In the genomic region with DNA sequence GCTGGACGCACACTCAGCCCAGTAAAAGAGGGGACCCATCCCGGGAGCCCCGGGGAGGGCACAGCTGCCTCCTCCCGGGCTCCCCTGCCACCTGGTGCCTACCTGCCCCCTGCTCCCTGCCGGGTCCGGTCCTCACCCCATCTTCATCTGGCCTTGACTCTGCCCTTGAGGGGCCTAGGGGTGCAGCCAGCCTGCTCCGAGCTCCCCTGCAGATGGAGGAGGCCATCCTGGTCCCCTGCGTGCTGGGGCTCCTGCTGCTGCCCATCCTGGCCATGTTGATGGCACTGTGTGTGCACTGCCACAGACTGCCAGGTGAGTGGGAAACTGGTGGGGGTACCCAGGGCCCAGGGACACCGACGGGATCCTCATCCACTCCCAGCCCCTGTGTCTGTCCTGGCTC, we compare ENCODE assay signal across 14 cellular contexts. TPM values are rescaled to one million over a fixed set of nuclear protein-coding genes. Genes with fewer than 3 reads are reported as not detected.
DNase-seq lines count a peak whose midpoint lies in the region; ATAC-seq and TF ChIP-seq lines count a peak whose summit lies in the region.
"Had no signal": no experiment of that assay in that cellular context is flagged by ENCODE, and none has a peak within 500 bp of the region (broad histone marks: within the 10 kb centered on the region; RNA-seq: fewer than 3 reads in every experiment).

No MANE protein-coding gene starts in this region.

- H3K79me2 ChIP-seq in mesendoderm (ENCODE audit: control insufficient read depth, insufficient read depth, low read length), result no peaks in the 10 kb centered on the region

- no peak for TF ChIP-seq CTCF in activated CD8-positive, alpha-beta T cell treated with anti-CD3 and anti-CD28 coated beads for 36 hours (IDR thresholded peaks at IDR 0.05)
- no peak for TF ChIP-seq CTCF in upper lobe of right lung (IDR thresholded peaks at IDR 0.05)
- TF ChIP-seq CTCF in omental fat pad (IDR thresholded peaks at IDR 0.05), result no peak

- H3K4me3 ChIP-seq in upper lobe of right lung (peak overlapping the region; percentile 40), mesendoderm (ENCODE audit: low read length) (no peak overlapping the region)
- H3K4me3 ChIP-seq: K562 had no signal

- no peak overlapping the region for H4K8ac ChIP-seq in mesendoderm (ENCODE audit: low read depth, low read length)

- intact Hi-C loops in activated CD8-positive, alpha-beta T cell treated with anti-CD3 and anti-CD28 coated beads for 36 hours (cut with micrococcal nuclease), result loop anchor here (5.0 kb wide), 1 partner anchor 42 kb away; no protein-coding TSS in a partner anchor
- intact Hi-C loops in upper lobe of right lung (cut with DNase I), result no loop called here

- H3K4ac ChIP-seq in mesendoderm (ENCODE audit: low read depth, low read length), result no peak overlapping the region

- H3K4me1 Mint-ChIP-seq in activated T-cell treated with anti-CD3 and anti-CD28 coated beads, Interleukin-2, amount 50 U/mL, for 4 hours (ENCODE audit: low read depth), result peaks cover 46% of the 10 kb centered on the region
- H3K4me1 Mint-ChIP-seq in activated CD8-positive, alpha-beta T cell treated with anti-CD3 and anti-CD28 coated beads for 36 hours (ENCODE audit: low read depth), result peaks cover 47% of the 10 kb centered on the region
- peaks cover 15% of the 10 kb centered on the region for H3K4me1 Mint-ChIP-seq in memory B cell

- no peak overlapping the region for H2BK120ac ChIP-seq in mesendoderm (ENCODE audit: low read depth, low read length)

- CTCF ChIA-PET in activated CD8-positive, alpha-beta T cell treated with anti-CD3 and anti-CD28 coated beads for 36 hours (lab: Charles Lee), result interaction anchor here (1.1 to 3.4 kb wide), 5 partner anchors 8 to 138 kb away, joined by 3 to 20 read pairs (median 4); partner anchors contain the start of gene SPNS1

- no peak overlapping the region for H4K5ac ChIP-seq in mesendoderm (ENCODE audit: low read length)

- H3K36me3 ChIP-seq in upper lobe of right lung, result peaks cover 73% of the 10 kb centered on the region
- H3K36me3 ChIP-seq in mesendoderm (ENCODE audit: control insufficient read depth, insufficient read depth, low read length), result no peaks in the 10 kb centered on the region

- H3K4me1 ChIP-seq in upper lobe of right lung, result no peaks in the 10 kb centered on the region
- no peaks in the 10 kb centered on the region for H3K4me1 ChIP-seq in mesendoderm (ENCODE audit: control insufficient read depth, low read depth, low read length)
- H3K4me1 ChIP-seq: sigmoid colon had no signal

- peaks cover 51% of the 10 kb centered on the region for H3K36me3 Mint-ChIP-seq in activated T-cell treated with anti-CD3 and anti-CD28 coated beads, Interleukin-2, amount 50 U/mL, for 4 hours (ENCODE audit: insufficient read depth)
- peaks cover 84% of the 10 kb centered on the region for H3K36me3 Mint-ChIP-seq in activated CD8-positive, alpha-beta T cell treated with anti-CD3 and anti-CD28 coated beads for 36 hours (ENCODE audit: low read depth)
- peaks cover 52% of the 10 kb centered on the region for H3K36me3 Mint-ChIP-seq in memory B cell

- no peak overlapping the region for H3K4me2 ChIP-seq in mesendoderm (ENCODE audit: low read length)

- H3K9ac ChIP-seq in mesendoderm (ENCODE audit: low read length), result no peak overlapping the region

- ATAC-seq in activated T-cell treated with anti-CD3 and anti-CD28 coated beads, Interleukin-2, amount 50 U/mL, for 4 hours, result peak; percentile 9 to 30
- peak; percentile 22 for ATAC-seq in activated CD8-positive, alpha-beta T cell treated with anti-CD3 and anti-CD28 coated beads for 36 hours
- ATAC-seq in memory B cell (ENCODE audit: low read depth) (no peak), upper lobe of right lung (peak; percentile 2), omental fat pad (ENCODE audit: low FRiP score) (no peak)
- ATAC-seq: K562 had no signal

- H3K56ac ChIP-seq in mesendoderm (ENCODE audit: low read length), result no peak overlapping the region

- no peak overlapping the region for H3K18ac ChIP-seq in mesendoderm (ENCODE audit: low read length)

- H3K27ac Mint-ChIP-seq in activated CD8-positive, alpha-beta T cell treated with anti-CD3 and anti-CD28 coated beads for 36 hours, result peak overlapping the region; percentile 96
- no peak overlapping the region for H3K27ac Mint-ChIP-seq in memory B cell

- no peaks in the 10 kb centered on the region for H3K27me3 ChIP-seq in upper lobe of right lung
- H3K27me3 ChIP-seq in mesendoderm (ENCODE audit: insufficient read depth, low read length, poor library complexity), result no peaks in the 10 kb centered on the region
- H3K27me3 ChIP-seq: sigmoid colon had no signal

- no peaks in the 10 kb centered on the region for H3K27me3 Mint-ChIP-seq in activated T-cell treated with anti-CD3 and anti-CD28 coated beads, Interleukin-2, amount 50 U/mL, for 4 hours (ENCODE audit: low read depth)
- H3K27me3 Mint-ChIP-seq in activated CD8-positive, alpha-beta T cell treated with anti-CD3 and anti-CD28 coated beads for 36 hours, result no peaks in the 10 kb centered on the region
- H3K27me3 Mint-ChIP-seq in memory B cell, result no peaks in the 10 kb centered on the region

- H3K9me3 Mint-ChIP-seq in activated T-cell treated with anti-CD3 and anti-CD28 coated beads, Interleukin-2, amount 50 U/mL, for 4 hours, result peaks cover 7% of the 10 kb centered on the region
- peaks cover 13% of the 10 kb centered on the region for H3K9me3 Mint-ChIP-seq in activated CD8-positive, alpha-beta T cell treated with anti-CD3 and anti-CD28 coated beads for 36 hours
- H3K9me3 Mint-ChIP-seq in memory B cell, result peaks cover 6% of the 10 kb centered on the region

- DNase-seq in activated T-cell treated with anti-CD3 and anti-CD28 coated beads, Interleukin-2, amount 50 U/mL, for 4 hours, result no peak
- DNase-seq in activated T-cell treated with anti-CD3 and anti-CD28 coated beads, Interleukin-2, amount 50 U/mL, for 1 hour, result no peak
- DNase-seq in activated CD8-positive, alpha-beta T cell treated with anti-CD3 and anti-CD28 coated beads for 36 hours, result peak; percentile 48
- no peak for DNase-seq in memory B cell (ENCODE audit: low spot score in 2 of 2)
- DNase-seq in upper lobe of right lung, result no peak
- no peak for DNase-seq in omental fat pad (ENCODE audit: low spot score)
- DNase-seq in SW480 (ENCODE audit: low spot score), result no peak
- no peak for DNase-seq in mesendoderm
- DNase-seq: amniotic stem cell, GOT3, midbrain, NCI-H226, sigmoid colon had no signal

- H3K79me1 ChIP-seq in mesendoderm (ENCODE audit: low read length), result no peaks in the 10 kb centered on the region

- peak overlapping the region; percentile 72 for H3K27ac ChIP-seq in upper lobe of right lung
- no peak overlapping the region for H3K27ac ChIP-seq in mesendoderm (ENCODE audit: low read depth, low read length)
- H3K27ac ChIP-seq: sigmoid colon had no signal

- H2BK15ac ChIP-seq in mesendoderm (replicated peaks; ENCODE audit: low read depth), result no peak overlapping the region

- H3K9me3 ChIP-seq in upper lobe of right lung, result no peaks in the 10 kb centered on the region

- POLR2A ChIA-PET in activated CD8-positive, alpha-beta T cell treated with anti-CD3 and anti-CD28 coated beads for 36 hours (lab: Charles Lee), result interaction anchor here (1.0 to 12.0 kb wide), 7 partner anchors 10 to 46 kb away, joined by 3 to 97 read pairs (median 6); partner anchors contain the start of genes NFATC2IP and SPNS1

- H2AK5ac ChIP-seq in mesendoderm (ENCODE audit: low read length), result no peak overlapping the region

- H3K23ac ChIP-seq in mesendoderm (ENCODE audit: low read length), result no peak overlapping the region

- WGBS in mesendoderm (ENCODE audit: extremely low coverage, insufficient coverage, low lambda C conversion rate), result no CpG with 5 or more reads among the region's 10 CpGs

- no peak overlapping the region for H2BK5ac ChIP-seq in mesendoderm (ENCODE audit: low read length)

- peak overlapping the region; percentile 96 for H3K4me3 Mint-ChIP-seq in activated T-cell treated with anti-CD3 and anti-CD28 coated beads, Interleukin-2, amount 50 U/mL, for 4 hours
- peak overlapping the region; percentile 94 for H3K4me3 Mint-ChIP-seq in activated CD8-positive, alpha-beta T cell treated with anti-CD3 and anti-CD28 coated beads for 36 hours
- H3K4me3 Mint-ChIP-seq in memory B cell, result peak overlapping the region; percentile 54

RNA-seq across cellular contexts. Expression of gene LAT, which starts 0.4 kb away (rescaled TPM):
- 100 to 1,000 TPM; 241 to 262 (median 259) TPM for total RNA-seq in activated T-cell treated with anti-CD3 and anti-CD28 coated beads, Interleukin-2, amount 50 U/mL, for 4 hours
- 100 to 1,000 TPM; 193 to 206 TPM for total RNA-seq in activated CD8-positive, alpha-beta T cell treated with anti-CD3 and anti-CD28 coated beads for 36 hours
- total RNA-seq in upper lobe of right lung, result 13.4 TPM
- total RNA-seq in omental fat pad, result 1 to 10 TPM; 1.4 to 8.5 (median 6.8) TPM
- polyA plus RNA-seq in mesendoderm (2013, experiment 1 of 2), result 1.9 TPM
- 1.5 TPM for polyA plus RNA-seq in mesendoderm (2013, experiment 2 of 2)

RNA-seq across cellular contexts. Expression of gene SPNS1, which starts 10.6 kb away (rescaled TPM):
- 10 to 100 TPM; 33.5 to 42.7 (median 36.5) TPM for total RNA-seq in activated T-cell treated with anti-CD3 and anti-CD28 coated beads, Interleukin-2, amount 50 U/mL, for 4 hours
- 10 to 100 TPM; 14.6 to 18.2 TPM for total RNA-seq in activated CD8-positive, alpha-beta T cell treated with anti-CD3 and anti-CD28 coated beads for 36 hours
- total RNA-seq in upper lobe of right lung, result 52.2 TPM
- total RNA-seq in omental fat pad, result 10 to 100 TPM; 16.3 to 21.0 (median 18.5) TPM
- 27.5 TPM for polyA plus RNA-seq in mesendoderm (2013, experiment 1 of 2)
- polyA plus RNA-seq in mesendoderm (2013, experiment 2 of 2), result 26.5 TPM

RNA-seq across cellular contexts. Expression of gene NFATC2IP, which starts 34.5 kb away (rescaled TPM):
- total RNA-seq in activated T-cell treated with anti-CD3 and anti-CD28 coated beads, Interleukin-2, amount 50 U/mL, for 4 hours, result 10 to 100 TPM; 63.0 to 66.9 (median 63.6) TPM
- 10 to 100 TPM; 63.8 to 71.8 TPM for total RNA-seq in activated CD8-positive, alpha-beta T cell treated with anti-CD3 and anti-CD28 coated beads for 36 hours
- total RNA-seq in upper lobe of right lung, result 36.3 TPM
- 10 to 100 TPM; 22.1 to 33.4 (median 29.3) TPM for total RNA-seq in omental fat pad
- 28.9 TPM for polyA plus RNA-seq in mesendoderm (2013, experiment 1 of 2)
- 29.8 TPM for polyA plus RNA-seq in mesendoderm (2013, experiment 2 of 2)

RNA-seq across cellular contexts. Expression of gene CD19, which starts 53.4 kb away (rescaled TPM):
- 1 to 10 TPM; 1.1 to 8.5 (median 1.5) TPM for total RNA-seq in activated T-cell treated with anti-CD3 and anti-CD28 coated beads, Interleukin-2, amount 50 U/mL, for 4 hours
- total RNA-seq in activated CD8-positive, alpha-beta T cell treated with anti-CD3 and anti-CD28 coated beads for 36 hours, result 1 to 10 TPM; 1.1 to 1.3 TPM
- total RNA-seq in upper lobe of right lung (not detected), omental fat pad (under 1 TPM in 1 of 4 donors, not detected in 3; 0.46 TPM)
- 0.46 TPM for polyA plus RNA-seq in mesendoderm (2013, experiment 1 of 2)
- polyA plus RNA-seq in mesendoderm (2013, experiment 2 of 2), result 0.39 TPM
- total RNA-seq: sigmoid colon had no signal

Comparison
In these comparisons a context has a peak if more than half of its experiments do, and no peak if none do; other contexts are left out.
1. ATAC-seq: peak in activated T-cell treated with anti-CD3 and anti-CD28 coated beads, Interleukin-2, amount 50 U/mL, for 4 hours (2 of 2), activated CD8-positive, alpha-beta T cell treated with anti-CD3 and anti-CD28 coated beads for 36 hours (single experiment) and upper lobe of right lung (single experiment); none in memory B cell (single experiment) and omental fat pad (single experiment).
2. RNA of gene LAT, which starts 0.4 kb away (total RNA-seq): 241 to 262 TPM in activated T-cell treated with anti-CD3 and anti-CD28 coated beads, Interleukin-2, amount 50 U/mL, for 4 hours and 193 to 206 TPM in activated CD8-positive, alpha-beta T cell treated with anti-CD3 and anti-CD28 coated beads for 36 hours; 13.4 TPM in upper lobe of right lung (single experiment) and 1.4 to 8.5 TPM in omental fat pad; every median in the first group is over 10 times any median in the second.
3. Peak in every context shown above with its lines, with median percentiles within 50 percentile points of each other: H3K4me3 Mint-ChIP-seq.